In genomic region chr1:21332691-21333449, GRCh38 we compare ENCODE assay signal across 11 cellular contexts. TPM values are rescaled to one million over a fixed set of nuclear protein-coding genes. Genes with fewer than 3 reads are reported as not detected.
A peak's percentile ranks its signal among the peaks of the same experiment; 100 is the strongest.
DNase-seq lines count a peak whose midpoint lies in the region; ATAC-seq and TF ChIP-seq lines count a peak whose summit lies in the region.
"Had no signal": no experiment of that assay in that cellular context is flagged by ENCODE, and none has a peak within 500 bp of the region (broad histone marks: within the 10 kb centered on the region; RNA-seq: fewer than 3 reads in every experiment).

No MANE protein-coding gene starts in this region.

- no peak overlapping the region for H3K4me3 Mint-ChIP-seq in type B pancreatic cell

- H3K4me1 Mint-ChIP-seq in type B pancreatic cell (ENCODE audit: unreplicated experiment) = peaks cover 59% of the 10 kb centered on the region

- peaks cover 3% of the 10 kb centered on the region for H3K36me3 Mint-ChIP-seq in type B pancreatic cell

- TF ChIP-seq CTCF in ascending aorta (IDR thresholded peaks at IDR 0.05) (no peak), type B pancreatic cell (conservative IDR thresholded peaks at IDR 0.05) (no peak), psoas muscle (IDR thresholded peaks at IDR 0.05) (no peak)

- H3K27me3 Mint-ChIP-seq in type B pancreatic cell = no peaks in the 10 kb centered on the region

- intact Hi-C loops in Right ventricle myocardium inferior (cut with DNase I) = loop anchor here (5.0 kb wide), 1 partner anchor 41 kb away; the partner anchor contains the start of gene ECE1
- intact Hi-C loops in cardiac septum (cut with DNase I) = loop anchor here (2.0 kb wide), 1 partner anchor 42 kb away; the partner anchor contains the start of gene ECE1
- intact Hi-C loops in ascending aorta (cut with DNase I) = loop anchor here (10.0 kb wide), 1 partner anchor 602 kb away; the partner anchor contains the start of gene HSPG2
- intact Hi-C loops in psoas muscle (cut with DNase I) = no loop called here

- H3K4me3 ChIP-seq in ascending aorta = no peak overlapping the region
- H3K4me3 ChIP-seq in mesodermal cell (ENCODE audit: extremely low read depth, insufficient read depth, low read length, poor library complexity, severe bottlenecking) = no peak overlapping the region
- no peak overlapping the region for H3K4me3 ChIP-seq in psoas muscle

- H3K36me3 ChIP-seq in ascending aorta (no peaks in the 10 kb centered on the region), mesodermal cell (ENCODE audit: control insufficient read depth, insufficient read depth, low read length) (peaks cover 23% of the 10 kb centered on the region), psoas muscle (ENCODE audit: insufficient read depth in 1 of 2, low read depth in 1 of 2) (no peaks in the 10 kb centered on the region)

- peak overlapping the region; percentile 48 for H3K27ac Mint-ChIP-seq in type B pancreatic cell

- peak; percentile 14 for ATAC-seq in Right ventricle myocardium inferior
- no peak for ATAC-seq in HG02884 (IDR thresholded peaks at IDR 0.05; ENCODE audit: unreplicated experiment)
- no peak for ATAC-seq in GM21381 (IDR thresholded peaks at IDR 0.05; ENCODE audit: unreplicated experiment)
- no peak for ATAC-seq in psoas muscle

- WGBS in mesodermal cell (ENCODE audit: insufficient coverage in 2 of 2), 2 experiments = 54 to 69% methylated on average over 4 to 5 of the region's 9 CpGs
- 59 to 66% (median 62%) methylated on average over 7 to 9 of the region's 9 CpGs for WGBS in psoas muscle, 3 donors

- H3K9me3 ChIP-seq in ascending aorta (no peaks in the 10 kb centered on the region), mesodermal cell (ENCODE audit: control insufficient read depth, low read length) (no peaks in the 10 kb centered on the region), psoas muscle (no peaks in the 10 kb centered on the region)

- no peaks in the 10 kb centered on the region for H3K27me3 ChIP-seq in ascending aorta
- no peaks in the 10 kb centered on the region for H3K27me3 ChIP-seq in psoas muscle (ENCODE audit: insufficient read depth in 3 of 3, low read length in 2 of 3)

- H3K4me1 ChIP-seq in ascending aorta (peaks cover 56 to 81% of the 10 kb centered on the region in 2 donors), mesodermal cell (ENCODE audit: control insufficient read depth, insufficient read depth, low read length, poor library complexity, severe bottlenecking) (peaks cover 55% of the 10 kb centered on the region), psoas muscle (peaks cover 46% of the 10 kb centered on the region)

- DNase-seq in Right ventricle myocardium inferior (ENCODE audit: missing footprints) = no peak
- no peak for DNase-seq in cardiac septum (ENCODE audit: low spot score)
- DNase-seq in ascending aorta (ENCODE audit: low spot score in 2 of 2) = no peak
- no peak for DNase-seq in type B pancreatic cell (ENCODE audit: extremely low spot score, unreplicated experiment)
- no peak for DNase-seq in psoas muscle
- DNase-seq: activated CD4-positive, CD25-positive, alpha-beta regulatory T cell treated with anti-CD3 and anti-CD28 coated beads, Interleukin-2, amount 50 U/mL, for 72 hours; COR-L47; trophoblast cell had no signal

- H3K27ac ChIP-seq in ascending aorta (peak overlapping the region; percentile 95 to 97), mesodermal cell (ENCODE audit: low read depth, low read length, severe bottlenecking) (peak overlapping the region; percentile 39), psoas muscle (no peak overlapping the region)

- H3K9me3 Mint-ChIP-seq in type B pancreatic cell = no peaks in the 10 kb centered on the region

RNA-seq across cellular contexts. Expression of gene ECE1, which starts 42.6 kb away (rescaled TPM):
- total RNA-seq in Right ventricle myocardium inferior = 49.3 TPM
- 55.8 TPM for total RNA-seq in cardiac septum
- total RNA-seq in ascending aorta = 336 TPM
- polyA plus RNA-seq in mesodermal cell (2013, experiment 1 of 2) = 279 TPM
- polyA plus RNA-seq in mesodermal cell (2013, experiment 2 of 2) = 263 TPM
- total RNA-seq in type B pancreatic cell (ENCODE audit: low replicate concordance) = 37.2 and 49.8 TPM in 2 replicates
- total RNA-seq in psoas muscle = 10 to 100 TPM; 12.3 to 24.9 (median 19.0) TPM
- 10 to 100 TPM; 12.2 to 14.6 (median 13.2) TPM for polyA plus RNA-seq in psoas muscle

Comparison
In these comparisons a context has a peak if more than half of its experiments do, and no peak if none do; other contexts are left out.
1. intact Hi-C loops: an anchor here in Right ventricle myocardium inferior (5.0 kb wide), cardiac septum (2.0 kb wide) and ascending aorta (10.0 kb wide); none called in psoas muscle.